8 cellular contexts compared by ENCODE assay signal in genomic region chr3:194142156-194142910, GRCh38. TPM values are rescaled to one million over a fixed set of nuclear protein-coding genes. Genes with fewer than 3 reads are reported as not detected.
DNase-seq lines count a peak whose midpoint lies in the region; ATAC-seq and TF ChIP-seq lines count a peak whose summit lies in the region.

No MANE protein-coding gene starts in this region.

- H3K4me2 ChIP-seq in Karpas-422 (ENCODE audit: low read depth, low read length, poor library complexity, severe bottlenecking) = peak overlapping the region; percentile 66

- intact Hi-C loops in A673 (cut with micrococcal nuclease; ENCODE audit: unreplicated experiment) (no loop called here), body of pancreas (cut with DNase I) (no loop called here), lower lobe of right lung (cut with DNase I) (loop anchor here (10.0 kb wide), 1 partner anchor 172 kb away; no protein-coding TSS in a partner anchor)

- no peaks in the 10 kb centered on the region for H4K20me1 ChIP-seq in Karpas-422 (ENCODE audit: insufficient read depth, low read depth, low read length)

- CTCF ChIA-PET in A673 (lab: Charles Lee) = interaction anchor here (0.6 to 1.6 kb wide), 2 partner anchors 174 to 226 kb away, joined by 5 to 20 read pairs; no protein-coding TSS in a partner anchor

- peaks cover 26% of the 10 kb centered on the region for H3K4me1 ChIP-seq in A673 (ENCODE audit: insufficient read depth, low read length, poor library complexity, severe bottlenecking)
- H3K4me1 ChIP-seq in Karpas-422 (ENCODE audit: low read length) = peaks cover 42% of the 10 kb centered on the region
- H3K4me1 ChIP-seq in body of pancreas = peaks cover 51% of the 10 kb centered on the region
- H3K4me1 ChIP-seq in lower lobe of right lung = peaks cover 45% of the 10 kb centered on the region
- peaks cover 40 to 49% (median 43%) of the 10 kb centered on the region in 4 donors for H3K4me1 ChIP-seq in upper lobe of left lung

- H3K9me3 ChIP-seq in A673 (ENCODE audit: low read depth, low read length, poor library complexity, severe bottlenecking) = no peaks in the 10 kb centered on the region
- no peaks in the 10 kb centered on the region for H3K9me3 ChIP-seq in Karpas-422 (ENCODE audit: low read length)
- no peaks in the 10 kb centered on the region for H3K9me3 ChIP-seq in body of pancreas
- no peaks in the 10 kb centered on the region for H3K9me3 ChIP-seq in lower lobe of right lung
- no peaks in the 10 kb centered on the region for H3K9me3 ChIP-seq in upper lobe of left lung

- H3K4me3 ChIP-seq in A673 (ENCODE audit: low read depth, low read length, poor library complexity, severe bottlenecking) = peak overlapping the region; percentile 16
- peak overlapping the region; percentile 63 for H3K4me3 ChIP-seq in Karpas-422 (ENCODE audit: low read length)
- no peak overlapping the region for H3K4me3 ChIP-seq in body of pancreas
- peak overlapping the region; percentile 45 for H3K4me3 ChIP-seq in lower lobe of right lung
- H3K4me3 ChIP-seq in upper lobe of left lung = peak overlapping the region in 1 of 4 donors; percentile 52

- H3K27me3 ChIP-seq in A673 (replicated peaks; ENCODE audit: insufficient read depth, low read depth, low read length, poor library complexity) (no peaks in the 10 kb centered on the region), Karpas-422 (ENCODE audit: low read length) (no peaks in the 10 kb centered on the region), body of pancreas (no peaks in the 10 kb centered on the region), lower lobe of right lung (ENCODE audit: low read depth) (peaks cover 4% of the 10 kb centered on the region), upper lobe of left lung (peaks cover 0 to 4% (median 0%) of the 10 kb centered on the region in 4 donors)

- DNase-seq in A673 (ENCODE audit: low spot score) (no peak), Karpas-422 (no peak), body of pancreas (peak in 3 of 4 donors; percentile 35 to 45 (median 44)), lower lobe of right lung (no peak), upper lobe of left lung (no peak), GM19240 (ENCODE audit: insufficient read length, low spot score) (no peak), amniotic stem cell (lab: John Stamatoyannopoulos, UW) (no peak)

- no peaks in the 10 kb centered on the region for H3K9me2 ChIP-seq in Karpas-422 (replicated peaks; ENCODE audit: insufficient read depth, low read length)

- H3K79me2 ChIP-seq in Karpas-422 (ENCODE audit: low read length) = no peaks in the 10 kb centered on the region

- H2AFZ ChIP-seq in Karpas-422 (ENCODE audit: low read length) = peak overlapping the region; percentile 81; the same call in 1 of the 2 replicates

- no TSS peak for BruUV-seq in A673 (replicated peaks; lab: Mats Ljungman, UMichigan)

- no peak for TF ChIP-seq POLR2A in body of pancreas (IDR thresholded peaks at IDR 0.05)
- TF ChIP-seq POLR2A in upper lobe of left lung (IDR thresholded peaks at IDR 0.05) = no peak

- TF ChIP-seq CTCF in A673 (conservative IDR thresholded peaks at IDR 0.05; ENCODE audit: low read depth, low read length) (no peak), body of pancreas (IDR thresholded peaks at IDR 0.05) (no peak), lower lobe of right lung (IDR thresholded peaks at IDR 0.05) (no peak), upper lobe of left lung (IDR thresholded peaks at IDR 0.05) (no peak)

- H3K36me3 ChIP-seq in A673 (ENCODE audit: insufficient read depth, low read length, poor library complexity, severe bottlenecking) (peaks cover 22% of the 10 kb centered on the region), Karpas-422 (ENCODE audit: insufficient read depth, low read length) (peaks cover 3% of the 10 kb centered on the region; the same call in 1 of the 2 replicates), body of pancreas (replicated peaks in 1 of 2; ENCODE audit: insufficient read depth in 1 of 2, low read depth in 2 of 2) (no peaks in the 10 kb centered on the region), lower lobe of right lung (no peaks in the 10 kb centered on the region), upper lobe of left lung (no peaks in the 10 kb centered on the region)

- POLR2A ChIA-PET in A673 (lab: Charles Lee; ENCODE audit: low non-redundant PET) = interaction anchor here (0.5 to 1.9 kb wide), 4 partner anchors 100 to 438 kb away, joined by 3 to 23 read pairs (median 6); no protein-coding TSS in a partner anchor

- 28 to 37% methylated on average over 14 of the region's 14 CpGs for WGBS in body of pancreas, 2 donors
- WGBS in upper lobe of left lung, 2 donors = 42 to 43% methylated on average over 14 of the region's 14 CpGs

- peak overlapping the region; percentile 68 for H3K9ac ChIP-seq in Karpas-422 (ENCODE audit: low read length)

- peak in 1 of 4 donors; percentile 37 for TF ChIP-seq EP300 in upper lobe of left lung (IDR thresholded peaks at IDR 0.05)

- H3K27ac ChIP-seq in A673 (ENCODE audit: low read depth, low read length, poor library complexity, severe bottlenecking) (peak overlapping the region; percentile 98), Karpas-422 (ENCODE audit: low read length) (no peak overlapping the region), body of pancreas (peak overlapping the region; percentile 98 to 99 (median 99)), lower lobe of right lung (peak overlapping the region; percentile 95), upper lobe of left lung (peak overlapping the region; percentile 91 to 94 (median 92))

- ATAC-seq in body of pancreas (no peak), lower lobe of right lung (peak in 1 of 2 donors; percentile 0), upper lobe of left lung (ENCODE audit: low FRiP score in 2 of 2) (peak in 1 of 2 donors; percentile 38), HG02571 (IDR thresholded peaks at IDR 0.05; ENCODE audit: unreplicated experiment) (no peak)

RNA-seq across cellular contexts. Expression of gene HES1, which starts 6.4 kb away (rescaled TPM):
- total RNA-seq in A673 (2021) = 136 and 139 TPM in 2 replicates
- 17.4 and 20.2 TPM in 2 replicates for total RNA-seq in Karpas-422 (2014; rRNA removed; shearing (Covaris generic); ENCODE audit: low replicate concordance)
- total RNA-seq in body of pancreas = 10 to 100 TPM; 28.5 to 49.1 TPM
- total RNA-seq in lower lobe of right lung = 29.5 TPM
- total RNA-seq in upper lobe of left lung = 10 to 100 TPM; 12.6 to 43.4 (median 25.9) TPM

Comparison
In these comparisons a context has a peak if more than half of its experiments do, and no peak if none do; other contexts are left out.
1. DNase-seq: peak in body of pancreas (3 of 4); none in A673 (single experiment), Karpas-422 (single experiment), lower lobe of right lung (single experiment), upper lobe of left lung (0 of 2), GM19240 (single experiment) and amniotic stem cell (single experiment).
2. H3K4me3 ChIP-seq: peak in A673 (single experiment), Karpas-422 (single experiment) and lower lobe of right lung (single experiment); none in body of pancreas (0 of 2).